ENCODE assay signal across 1 cellular context in genomic region chr2:677056-677949, GRCh38.
A peak's percentile ranks its signal among the peaks of the same experiment; 100 is the strongest.
TF ChIP-seq lines count a peak whose summit lies in the region.

TMEM18 (minus strand) TSS chr2:677406; CDS start chr2:677345, 61 bp downstream.

TF ChIP-seq in HepG2, 621 proteins besides CTCF, POLR2A, EP300 and RAD21 (continued from another document and continues in another):
- TF ChIP-seq ZNF407 (CRISPR knock-in tag; IDR thresholded peaks at IDR 0.05; ENCODE audit: not compliant biosample characterization): peak; percentile 78
- TF ChIP-seq HOXA9 (CRISPR knock-in tag; IDR thresholded peaks at IDR 0.05; ENCODE audit: borderline replicate concordance): no peak
- TF ChIP-seq MNT (IDR thresholded peaks at IDR 0.05): no peak
- no peak for TF ChIP-seq HOXA7 (CRISPR knock-in tag; IDR thresholded peaks at IDR 0.05)
- 0 out of 2 replicates have a peak, but pooled peaks have one; percentile 55 for TF ChIP-seq ZMAT3 (CRISPR knock-in tag; conservative IDR thresholded peaks at IDR 0.05)
- TF ChIP-seq ZNF460 (CRISPR knock-in tag; IDR thresholded peaks at IDR 0.05; ENCODE audit: borderline replicate concordance): no peak
- TF ChIP-seq THAP9 (CRISPR knock-in tag; IDR thresholded peaks at IDR 0.05; ENCODE audit: borderline replicate concordance): peak; percentile 89
- peak; percentile 62 for TF ChIP-seq GATA4 (IDR thresholded peaks at IDR 0.05; ENCODE audit: borderline replicate concordance, low read depth)
- TF ChIP-seq ZFP1 (CRISPR knock-in tag; IDR thresholded peaks at IDR 0.05): peak; percentile 90
- peak; percentile 73; the same call in 1 of the 2 replicates for TF ChIP-seq ISX (CRISPR knock-in tag; conservative IDR thresholded peaks at IDR 0.05)
- TF ChIP-seq ZNF564 (CRISPR knock-in tag; IDR thresholded peaks at IDR 0.05): peak; percentile 87
- peak; percentile 55; the same call in 1 of the 2 replicates for TF ChIP-seq ZNF20 (CRISPR knock-in tag; IDR thresholded peaks at IDR 0.05)
- no peak for TF ChIP-seq RAD51 (IDR thresholded peaks at IDR 0.05; ENCODE audit: borderline replicate concordance)
- peak; percentile 94 for TF ChIP-seq MEF2D (CRISPR knock-in tag; IDR thresholded peaks at IDR 0.05)
- peak; percentile 33; the same call in 1 of the 2 replicates for TF ChIP-seq ZSCAN25 (CRISPR knock-in tag; IDR thresholded peaks at IDR 0.05)
- peak; percentile 100 for TF ChIP-seq YEATS2 (CRISPR knock-in tag; IDR thresholded peaks at IDR 0.05; ENCODE audit: borderline replicate concordance)
- no peak for TF ChIP-seq GABPA (IDR thresholded peaks at IDR 0.05; ENCODE audit: low read depth, low read length)
- peak; percentile 65 for TF ChIP-seq GABPA (CRISPR knock-in tag; IDR thresholded peaks at IDR 0.05; ENCODE audit: low read depth)
- TF ChIP-seq TEAD3 (CRISPR knock-in tag; optimal IDR thresholded peaks at IDR 0.05; ENCODE audit: borderline replicate concordance): peak; percentile 80
- TF ChIP-seq KLF11 (CRISPR knock-in tag; IDR thresholded peaks at IDR 0.05): peak; percentile 91
- peak; percentile 62 for TF ChIP-seq HNRNPH1 (optimal IDR thresholded peaks at IDR 0.05; ENCODE audit: low read depth, low read length)
- no peak for TF ChIP-seq HDAC6 (IDR thresholded peaks at IDR 0.05; ENCODE audit: low read depth, low read length)
- no peak for TF ChIP-seq AGO1 (IDR thresholded peaks at IDR 0.05; ENCODE audit: low read depth, low read length, poor library complexity, severe bottlenecking)
- 0 out of 2 replicates have a peak, but pooled peaks have one; percentile 49 for TF ChIP-seq PPARG (CRISPR knock-in tag; conservative IDR thresholded peaks at IDR 0.05)
- TF ChIP-seq TMF1 (CRISPR knock-in tag; IDR thresholded peaks at IDR 0.05; ENCODE audit: low read depth): peak; percentile 94
- TF ChIP-seq SP5 (CRISPR knock-in tag; IDR thresholded peaks at IDR 0.05; ENCODE audit: borderline replicate concordance, low read depth): peak; percentile 13; the same call in 1 of the 2 replicates
- TF ChIP-seq MIER3 (CRISPR knock-in tag; IDR thresholded peaks at IDR 0.05; ENCODE audit: borderline replicate concordance): peak; percentile 59
- peak; percentile 94 for TF ChIP-seq ZNF253 (CRISPR knock-in tag; IDR thresholded peaks at IDR 0.05; ENCODE audit: borderline replicate concordance)
- TF ChIP-seq ZNF335 (CRISPR knock-in tag; IDR thresholded peaks at IDR 0.05): peak; percentile 87; the same call in 1 of the 2 replicates
- no peak for TF ChIP-seq CENPX (CRISPR knock-in tag; IDR thresholded peaks at IDR 0.05)
- no peak for TF ChIP-seq ATM (IDR thresholded peaks at IDR 0.05; ENCODE audit: borderline replicate concordance)
- no peak for TF ChIP-seq ZNF841 (CRISPR knock-in tag; IDR thresholded peaks at IDR 0.05; ENCODE audit: borderline replicate concordance)
- TF ChIP-seq CEBPZ (IDR thresholded peaks at IDR 0.05; ENCODE audit: low read length): no peak
- TF ChIP-seq XRCC5 (optimal IDR thresholded peaks at IDR 0.05; ENCODE audit: low read length): peak; percentile 85
- TF ChIP-seq SNAI1 (CRISPR knock-in tag; IDR thresholded peaks at IDR 0.05; ENCODE audit: borderline replicate concordance): peak; percentile 65; the same call in 1 of the 2 replicates
- peak; percentile 93 for TF ChIP-seq SNAPC2 (CRISPR knock-in tag; IDR thresholded peaks at IDR 0.05)
- peak; percentile 95 for TF ChIP-seq ZNF607 (CRISPR knock-in tag; IDR thresholded peaks at IDR 0.05; ENCODE audit: borderline replicate concordance)
- peak; percentile 84 for TF ChIP-seq CBFB (CRISPR knock-in tag; IDR thresholded peaks at IDR 0.05)
- no peak; the same call in 1 of the 2 replicates for TF ChIP-seq ZNF746 (CRISPR knock-in tag; IDR thresholded peaks at IDR 0.05)
- 0 out of 2 replicates have a peak, but pooled peaks have one; percentile 45 for TF ChIP-seq ZSCAN30 (CRISPR knock-in tag; IDR thresholded peaks at IDR 0.05)
- TF ChIP-seq SSRP1 (CRISPR knock-in tag; IDR thresholded peaks at IDR 0.05): no peak; the same call in 1 of the 2 replicates
- TF ChIP-seq NR2F6 (IDR thresholded peaks at IDR 0.05): no peak
- TF ChIP-seq NR2F6 (CRISPR knock-in tag; IDR thresholded peaks at IDR 0.05): no peak
- no peak for TF ChIP-seq USF2 (IDR thresholded peaks at IDR 0.05; ENCODE audit: low read depth, low read length)
- no peak; the same call in 1 of the 2 replicates for TF ChIP-seq USF2 (CRISPR knock-in tag; IDR thresholded peaks at IDR 0.05; ENCODE audit: borderline replicate concordance)
- TF ChIP-seq FOXA1 (IDR thresholded peaks at IDR 0.05): no peak
- 0 out of 2 replicates have a peak, but pooled peaks have one; percentile 34 for TF ChIP-seq FOXA1 (CRISPR knock-in tag; IDR thresholded peaks at IDR 0.05)
- peak; percentile 90 for TF ChIP-seq THAP11 (CRISPR knock-in tag; IDR thresholded peaks at IDR 0.05)
- peak; percentile 75 for TF ChIP-seq FOXJ3 (CRISPR knock-in tag; IDR thresholded peaks at IDR 0.05; ENCODE audit: borderline replicate concordance)
- TF ChIP-seq CBX1 (IDR thresholded peaks at IDR 0.05; ENCODE audit: low read depth): peak; percentile 93
- TF ChIP-seq NFE2L2 (IDR thresholded peaks at IDR 0.05; ENCODE audit: low read length): 0 out of 2 replicates have a peak, but pooled peaks have one; percentile 8
